Comparison of ENCODE assay signal across 8 cellular contexts in the genomic region with DNA sequence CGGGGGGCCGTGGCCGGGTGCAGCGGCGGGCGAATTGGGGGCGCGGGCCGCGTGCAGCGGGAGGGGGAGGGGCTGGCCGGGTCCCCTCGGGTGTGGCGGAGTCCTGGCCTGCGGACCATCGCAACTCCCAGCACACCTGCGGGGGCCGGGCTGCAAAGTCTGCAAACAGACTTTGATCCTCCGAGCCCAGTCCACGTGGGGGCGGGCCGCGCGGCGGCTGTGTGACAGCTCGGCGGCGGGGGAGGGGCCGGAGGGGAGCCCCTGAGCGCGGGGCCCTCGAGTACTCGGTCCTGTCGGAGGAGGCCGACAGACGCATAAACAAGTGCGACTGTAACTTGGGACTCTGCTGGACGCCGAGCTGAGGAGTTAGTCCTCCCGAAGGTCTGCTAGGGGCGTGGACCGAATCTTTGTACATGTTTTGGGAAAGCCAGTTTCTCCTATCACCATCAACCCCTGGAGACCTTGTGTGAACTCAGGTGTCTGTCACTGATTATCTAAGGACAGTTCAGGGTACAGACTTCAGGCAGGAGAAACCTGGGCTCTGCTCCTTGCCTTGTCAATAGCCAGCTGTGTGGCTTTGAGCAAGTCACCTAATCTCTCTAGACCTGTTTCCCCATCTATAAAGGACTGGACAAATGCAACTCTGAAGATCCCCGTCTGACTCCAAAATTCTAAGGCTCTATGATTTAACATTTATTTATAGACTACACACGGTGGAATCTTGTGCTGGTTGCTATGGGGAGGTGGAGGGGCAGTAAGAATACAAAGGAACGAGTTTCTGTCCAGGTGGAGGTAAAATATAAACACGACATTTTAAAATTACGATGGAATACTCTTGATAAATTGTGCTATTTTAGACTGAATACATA. TPM values are rescaled to one million over a fixed set of nuclear protein-coding genes. Genes with fewer than 3 reads are reported as not detected.
DNase-seq lines count a peak whose midpoint lies in the region; ATAC-seq and TF ChIP-seq lines count a peak whose summit lies in the region.

No MANE protein-coding gene starts in this region.

- H3K4me3 ChIP-seq in adrenal gland (peak overlapping the region in 2 of 4 donors; percentile 97 to 98), iPS-18c (ENCODE audit: insufficient read depth, low read depth, low read length) (peak overlapping the region; percentile 80)

- peaks cover 31% of the 10 kb centered on the region for H3K4me1 Mint-ChIP-seq in stimulated activated memory B cell treated with anti-CD40 and anti-IgM and Interleukin-4, amounts not matched to agents 10 μg/mL and 1 μg/mL and 100 μg/mL, for 72 hours

- peaks cover 0 to 4% of the 10 kb centered on the region in 2 donors for H3K36me3 ChIP-seq in adrenal gland (replicated peaks in 1 of 2)

- H3K9me3 ChIP-seq in adrenal gland (replicated peaks in 1 of 3) = no peaks in the 10 kb centered on the region
- no peaks in the 10 kb centered on the region for H3K9me3 ChIP-seq in iPS-18c (ENCODE audit: control insufficient read depth, insufficient read depth, low read length)

- peak; percentile 52 for DNase-seq in DMS53 treated with DMSO at 0.1 percent for 48 hours (lab: John Stamatoyannopoulos, UW; ENCODE audit: unreplicated experiment)
- DNase-seq in GM19240 (ENCODE audit: insufficient read length, low spot score) = peak; percentile 25
- peak; percentile 83 for DNase-seq in NCI-H748 (lab: John Stamatoyannopoulos, UW; ENCODE audit: unreplicated experiment)
- peak in 6 of 7 donors; percentile 84 to 90 (median 86) for DNase-seq in adrenal gland
- DNase-seq in stimulated activated CD4-positive, alpha-beta T cell treated with anti-CD3 and anti-CD28 coated beads, Interleukin-4, amount 100 ng/mL, for 24 hours = no peak

- no peaks in the 10 kb centered on the region for H3K36me3 Mint-ChIP-seq in stimulated activated memory B cell treated with anti-CD40 and anti-IgM and Interleukin-4, amounts not matched to agents 10 μg/mL and 1 μg/mL and 100 μg/mL, for 72 hours

- peak; percentile 41 for ATAC-seq in HG03175 (IDR thresholded peaks at IDR 0.05; ENCODE audit: unreplicated experiment)
- ATAC-seq in stimulated activated memory B cell treated with anti-CD40 and anti-IgM and Interleukin-4, amounts not matched to agents 10 μg/mL and 1 μg/mL and 100 μg/mL, for 72 hours = peak; percentile 79

- H3K4me3 Mint-ChIP-seq in stimulated activated memory B cell treated with anti-CD40 and anti-IgM and Interleukin-4, amounts not matched to agents 10 μg/mL and 1 μg/mL and 100 μg/mL, for 72 hours = peak overlapping the region; percentile 82

- H3K4me1 ChIP-seq in adrenal gland (replicated peaks in 1 of 2) = peaks cover 24 to 39% of the 10 kb centered on the region in 2 donors

- H3K9me3 Mint-ChIP-seq in stimulated activated memory B cell treated with anti-CD40 and anti-IgM and Interleukin-4, amounts not matched to agents 10 μg/mL and 1 μg/mL and 100 μg/mL, for 72 hours = no peaks in the 10 kb centered on the region

- H3K27ac Mint-ChIP-seq in stimulated activated memory B cell treated with anti-CD40 and anti-IgM and Interleukin-4, amounts not matched to agents 10 μg/mL and 1 μg/mL and 100 μg/mL, for 72 hours = peak overlapping the region; percentile 86

- peak overlapping the region; percentile 22 to 95 (median 65) for H3K27ac ChIP-seq in adrenal gland

- no peaks in the 10 kb centered on the region for H3K27me3 Mint-ChIP-seq in stimulated activated memory B cell treated with anti-CD40 and anti-IgM and Interleukin-4, amounts not matched to agents 10 μg/mL and 1 μg/mL and 100 μg/mL, for 72 hours

- no peaks in the 10 kb centered on the region for H3K27me3 ChIP-seq in adrenal gland

- TF ChIP-seq POLR2A in adrenal gland (IDR thresholded peaks at IDR 0.05) = peak in 1 of 2 donors; percentile 52

- TF ChIP-seq CTCF in adrenal gland (IDR thresholded peaks at IDR 0.05) = no peak

- 5 to 38% (median 11%) methylated on average over 5 to 46 of the region's 47 CpGs for WGBS in adrenal gland, 4 donors

- intact Hi-C loops in adrenal gland (cut with DNase I) = loop anchor here (2.0 to 5.0 kb wide), 3 partner anchors 62 to 75 kb away; no protein-coding TSS in a partner anchor

RNA-seq across cellular contexts. Expression of gene SLC30A1, which starts 0.7 kb away (rescaled TPM):
- 10 to 100 TPM; 22.1 to 82.6 (median 48.6) TPM for total RNA-seq in adrenal gland
- 10 to 100 TPM in 1 of 3 donors, 1 to 10 TPM in 2; 4.6 to 49.6 (median 6.4) TPM for polyA plus RNA-seq in adrenal gland
